17 cellular contexts compared by ENCODE assay signal in the genomic region with DNA sequence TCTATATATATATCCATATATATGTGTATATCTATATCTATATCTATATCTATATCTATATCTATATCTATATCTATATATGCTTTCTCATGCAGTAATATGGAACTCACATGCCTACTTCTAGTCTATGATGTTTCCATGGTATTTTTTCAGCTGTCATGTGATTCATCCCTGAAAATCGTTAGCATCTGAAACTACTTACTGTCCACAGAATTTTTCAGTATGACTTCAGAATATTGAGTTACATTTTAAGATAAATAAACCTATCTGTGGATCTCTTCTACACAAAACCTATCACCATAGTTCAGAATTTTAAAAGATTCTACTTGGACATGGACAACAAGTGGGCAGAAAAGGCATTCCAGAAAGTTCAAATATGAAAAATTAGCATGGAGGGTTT.
A peak's percentile ranks its signal among the peaks of the same experiment; 100 is the strongest.
DNase-seq lines count a peak whose midpoint lies in the region; ATAC-seq and TF ChIP-seq lines count a peak whose summit lies in the region.
"Had no signal": no experiment of that assay in that cellular context is flagged by ENCODE, and none has a peak within 500 bp of the region (broad histone marks: within the 10 kb centered on the region; RNA-seq: fewer than 3 reads in every experiment).

No MANE protein-coding gene starts in this region.

- H3K27me3 ChIP-seq in ACC112 (ENCODE audit: insufficient read depth, low read length) = no peaks in the 10 kb centered on the region
- H3K27me3 ChIP-seq: neutrophil had no signal

- DNase-seq in HPDE6-E6E7 (ENCODE audit: extremely low spot score) = peak; percentile 4
- DNase-seq in astrocyte of the spinal cord (ENCODE audit: low read depth, low spot score) = peak; percentile 82
- peak; percentile 83 for DNase-seq in fibroblast of the conjunctiva (ENCODE audit: low read depth)
- DNase-seq in left colon = no peak
- no peak for DNase-seq in stimulated activated CD4-positive, alpha-beta T cell treated with anti-CD3 and anti-CD28 coated beads, Interleukin-12 subunit alpha, Interleukin-12 subunit beta, amount 100 ng/mL, for 4 hours
- no peak for DNase-seq in NCI-H748 (lab: John Stamatoyannopoulos, UW; ENCODE audit: unreplicated experiment)
- DNase-seq: activated CD8-positive, alpha-beta memory T cell treated with anti-CD3 and anti-CD28 coated beads for 24 hours; activated effector memory CD4-positive, alpha-beta T cell treated with Interleukin-2 at 50 U/mL for 16 hours; Calu3; caudate nucleus; erythroblast; mesendoderm; small intestine had no signal

- peaks cover 15% of the 10 kb centered on the region for H3K4me1 ChIP-seq in ACC112 (ENCODE audit: control insufficient read depth, insufficient read depth, low read length, unreplicated experiment)

- H3K36me3 ChIP-seq in ACC112 (ENCODE audit: insufficient read depth, low read length) = no peaks in the 10 kb centered on the region
- H3K36me3 ChIP-seq: neutrophil had no signal

- H3K79me2 ChIP-seq in ACC112 (ENCODE audit: control insufficient read depth, insufficient read depth, low read length, unreplicated experiment) = no peaks in the 10 kb centered on the region

- H3K4me3 ChIP-seq in ACC112 (ENCODE audit: low read depth, low read length) (peak overlapping the region; percentile 71), astrocyte of the spinal cord (ENCODE audit: low read depth, low read length) (no peak overlapping the region)
- H3K4me3 ChIP-seq: SK-N-MC had no signal

- intact Hi-C loops in left colon (cut with DNase I, micrococcal nuclease) = no loop called here

- no peak for TF ChIP-seq CTCF in astrocyte of the spinal cord (IDR thresholded peaks at IDR 0.05; ENCODE audit: low read depth, low read length)

- H3K27ac ChIP-seq in ACC112 (ENCODE audit: low read depth, low read length) = peak overlapping the region; percentile 80
- H3K27ac ChIP-seq: neutrophil had no signal

- in situ Hi-C loops in astrocyte of the spinal cord (cut with HindIII; ENCODE audit: low sequenced_read_pairs) = no loop called here

- no peak for ATAC-seq in GM21619 (IDR thresholded peaks at IDR 0.05; ENCODE audit: unreplicated experiment)
- ATAC-seq in left colon = no peak

- peak overlapping the region; percentile 64 for H2AFZ ChIP-seq in ACC112 (ENCODE audit: low read length, unreplicated experiment)

Comparison
In these comparisons a context has a peak if more than half of its experiments do, and no peak if none do; other contexts are left out.
1. DNase-seq: peak in HPDE6-E6E7 (single experiment), astrocyte of the spinal cord (single experiment) and fibroblast of the conjunctiva (single experiment); none in left colon (0 of 2), stimulated activated CD4-positive, alpha-beta T cell treated with anti-CD3 and anti-CD28 coated beads, Interleukin-12 subunit alpha, Interleukin-12 subunit beta, amount 100 ng/mL, for 4 hours (single experiment) and NCI-H748 (single experiment).